In the genomic region with DNA sequence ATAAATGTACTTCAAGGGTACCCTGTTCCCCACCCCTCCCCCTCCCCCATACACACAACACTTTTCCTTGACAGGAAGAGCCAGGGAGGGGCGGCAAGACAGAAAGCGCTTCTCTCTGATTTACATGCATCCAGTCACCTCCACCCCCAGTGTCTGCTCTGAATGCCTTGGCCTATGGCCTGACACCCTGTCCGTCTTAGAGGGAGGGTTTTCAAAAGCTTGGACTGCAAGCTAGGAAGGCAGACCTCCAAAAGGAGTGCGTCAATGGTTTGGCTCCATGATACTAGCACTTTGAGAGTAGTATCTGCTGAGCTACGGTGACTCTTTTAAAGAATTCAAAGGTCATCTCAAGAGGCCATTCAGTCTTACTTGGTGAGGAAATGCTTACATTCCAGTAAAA, we compare ENCODE assay signal across 19 cellular contexts. TPM values are rescaled to one million over a fixed set of nuclear protein-coding genes. Genes with fewer than 3 reads are reported as not detected.
DNase-seq lines count a peak whose midpoint lies in the region; ATAC-seq, FAIRE-seq and TF ChIP-seq lines count a peak whose summit lies in the region.
"Had no signal": no experiment of that assay in that cellular context is flagged by ENCODE, and none has a peak within 500 bp of the region (broad histone marks: within the 10 kb centered on the region; RNA-seq: fewer than 3 reads in every experiment).

No MANE protein-coding gene starts in this region.

- TF ChIP-seq POLR2A in H1 (IDR thresholded peaks at IDR 0.05; ENCODE audit: control extremely low read depth in 1 of 2, low read depth in 2 of 2, low read length in 2 of 2), result no peak

- no peak overlapping the region for H3K9ac ChIP-seq in H1 (replicated peaks in 1 of 4; ENCODE audit: extremely low read depth in 1 of 4, low read depth in 3 of 4, low read length in 3 of 4)

- H3K23ac ChIP-seq in H1 (ENCODE audit: insufficient read length), result no peak overlapping the region

- H3K4ac ChIP-seq in H1 (replicated peaks; ENCODE audit: insufficient read length, low read depth, low read length), result no peak overlapping the region

- ATAC-seq in left ventricle myocardium superior (no peak), upper lobe of right lung (no peak), GM21723 (IDR thresholded peaks at IDR 0.05; ENCODE audit: unreplicated experiment) (no peak)

- TF ChIP-seq CTCF in H1 (IDR thresholded peaks at IDR 0.05; ENCODE audit: control extremely low read depth in 1 of 3, insufficient read depth in 1 of 3, low read depth in 1 of 3, low read length in 3 of 3), result no peak
- no peak for TF ChIP-seq CTCF in nephron (IDR thresholded peaks at IDR 0.05; ENCODE audit: unreplicated experiment in 3 of 3)
- no peak for TF ChIP-seq CTCF in upper lobe of right lung (IDR thresholded peaks at IDR 0.05)

- FAIRE-seq in H1 (lab: Jason Lieb, UNC), result no peak

- DNase-seq in cardiac septum (ENCODE audit: low spot score) (peak; percentile 24), left ventricle myocardium superior (no peak), H1 (ENCODE audit: low read depth in 1 of 2, low spot score in 2 of 2) (peak in 1 of 2 experiments; percentile 48), upper lobe of right lung (peak; percentile 3), HuH-7 (ENCODE audit: low spot score) (no peak), D341Med (ENCODE audit: low spot score) (no peak)
- DNase-seq: 8988T; BE2C; Calu3; CD4-positive, alpha-beta T cell; DMS79 treated with DMSO at 0.1 percent for 48 hours; HCEC 1CT; KBM-7; NCI-H1436 treated with DMSO at 0.1 percent for 48 hours; NCI-H2081; NCI-H510A treated with DMSO at 0.1 percent for 48 hours had no signal

- peak overlapping the region; percentile 54 to 63; a peak in 2 of 4 replicates for H3K4me2 ChIP-seq in H1 (ENCODE audit: insufficient read depth in 1 of 2, low read depth in 2 of 2, low read length in 2 of 2)

- H3K4me1 ChIP-seq in H1 (replicated peaks in 1 of 4; ENCODE audit: control insufficient read depth in 3 of 4, insufficient read depth in 4 of 4, low read length in 3 of 4), result peaks cover 0 to 11% (median 0%) of the 10 kb centered on the region in 4 experiments; a peak in 2 of 7 replicates
- H3K4me1 ChIP-seq in upper lobe of right lung, result peaks cover 7% of the 10 kb centered on the region
- H3K4me1 ChIP-seq: BE2C had no signal

- peaks cover 2% of the 10 kb centered on the region; the same call in 1 of the 2 replicates for H3K23me2 ChIP-seq in H1 (ENCODE audit: low read depth, low read length)

- H3K4me3 ChIP-seq in H1 (ENCODE audit: extremely low read depth in 1 of 4, insufficient read depth in 2 of 4, low read depth in 3 of 4, low read length in 4 of 4) (no peak overlapping the region), upper lobe of right lung (no peak overlapping the region)
- H3K4me3 ChIP-seq: SJSA1 had no signal

- peaks cover 92% of the 10 kb centered on the region for H3K27me3 Mint-ChIP-seq in nephron (ENCODE audit: low read depth)

- no peak overlapping the region for H3K27ac ChIP-seq in H1 (ENCODE audit: low read depth, low read length)
- no peak overlapping the region for H3K27ac ChIP-seq in upper lobe of right lung
- H3K27ac ChIP-seq: SJSA1 had no signal

- POLR2A ChIA-PET in H1 (lab: Charles Lee; ENCODE audit: partially characterized antibody), result interaction anchor here (0.9 to 1.3 kb wide), 3 partner anchors 16 to 162 kb away, joined by 3 to 5 read pairs (median 4); no protein-coding TSS in a partner anchor

- peaks cover 11 to 23% of the 10 kb centered on the region in 2 experiments for H4K20me1 ChIP-seq in H1 (replicated peaks in 1 of 2; ENCODE audit: control insufficient read depth in 1 of 2, insufficient read depth in 2 of 2, low read length in 2 of 2)

- no peaks in the 10 kb centered on the region for H3K79me2 ChIP-seq in H1 (ENCODE audit: control insufficient read depth in 1 of 2, insufficient read depth in 2 of 2, low read length in 2 of 2)

- H4K91ac ChIP-seq in H1 (replicated peaks; ENCODE audit: insufficient read length, low read length), result no peak overlapping the region

- 17% methylated on average over 5 of the region's 5 CpGs; no CpG with 5 or more reads in 1 of the 2 experiments for WGBS in H1 (ENCODE audit: extremely low coverage in 1 of 2, insufficient coverage in 1 of 2, insufficient read length in 1 of 2, insufficient replicate concordance in 2 of 2, low coverage in 1 of 2, low lambda C conversion rate in 2 of 2, missing lambda C conversion rate in 1 of 2), 2 experiments

- H2BK5ac ChIP-seq in H1 (ENCODE audit: low read depth, low read length), result no peak overlapping the region

- no peaks in the 10 kb centered on the region for H3K9me3 ChIP-seq in H1 (ENCODE audit: insufficient read depth in 2 of 2, low read depth in 1 of 2, low read length in 1 of 2)
- no peaks in the 10 kb centered on the region for H3K9me3 ChIP-seq in upper lobe of right lung
- H3K9me3 ChIP-seq: BE2C, SJSA1 had no signal

- no peaks in the 10 kb centered on the region for H3K36me3 Mint-ChIP-seq in nephron (ENCODE audit: low read depth)

- H3K9me3 Mint-ChIP-seq in nephron, result no peaks in the 10 kb centered on the region
- H3K9me3 Mint-ChIP-seq: CD4-positive, alpha-beta T cell had no signal

- TF ChIP-seq EP300 in H1 (IDR thresholded peaks at IDR 0.05; ENCODE audit: borderline replicate concordance in 1 of 2, low read depth in 2 of 2, low read length in 2 of 2), result no peak

- no peak overlapping the region for H2AK5ac ChIP-seq in H1 (ENCODE audit: low read depth, low read length)

- H2BK120ac ChIP-seq in H1 (replicated peaks; ENCODE audit: low read depth, low read length), result no peak overlapping the region

- H3K4me3 Mint-ChIP-seq in nephron, result peak overlapping the region; percentile 51 to 74 (median 57)
- H3K4me3 Mint-ChIP-seq: CD4-positive, alpha-beta T cell had no signal

- no peaks in the 10 kb centered on the region; the same call in 1 of the 2 replicates for H3K79me1 ChIP-seq in H1 (ENCODE audit: low read depth, low read length)

- H3K4me1 Mint-ChIP-seq in nephron, result peaks cover 21% of the 10 kb centered on the region

- no peak overlapping the region for H4K8ac ChIP-seq in H1 (ENCODE audit: extremely low read depth, insufficient read depth, low read length)

- TF ChIP-seq RAD21 in H1 (IDR thresholded peaks at IDR 0.05 in 1 of 2, conservative IDR thresholded peaks at IDR 0.05 in 1 of 2; ENCODE audit: low read depth in 2 of 2, low read length in 2 of 2), result no peak

- CTCF ChIA-PET in H1 (lab: Charles Lee; ENCODE audit: partially characterized antibody), result interaction anchor here (1.1 to 7.5 kb wide), 10 partner anchors 9 to 417 kb away, joined by 3 to 95 read pairs (median 6); no protein-coding TSS in a partner anchor

- H3K36me3 ChIP-seq in H1 (ENCODE audit: control insufficient read depth in 2 of 4, insufficient read depth in 4 of 4, low read length in 3 of 4) (peaks cover 0 to 5% (median 0%) of the 10 kb centered on the region in 4 experiments; a peak in 1 of 8 replicates), upper lobe of right lung (no peaks in the 10 kb centered on the region)
- H3K36me3 ChIP-seq: BE2C, SJSA1 had no signal

- H3K14ac ChIP-seq in H1 (ENCODE audit: insufficient read length), result no peak overlapping the region

- H3K56ac ChIP-seq in H1 (replicated peaks; ENCODE audit: insufficient read length, low read depth, low read length), result no peak overlapping the region

- H3K27ac Mint-ChIP-seq in nephron, result no peak overlapping the region
- H3K27ac Mint-ChIP-seq: CD4-positive, alpha-beta T cell had no signal

- H2BK12ac ChIP-seq in H1 (ENCODE audit: low read depth, low read length), result no peak overlapping the region

- no peak overlapping the region for H2BK15ac ChIP-seq in H1 (ENCODE audit: low read length)

- H4K5ac ChIP-seq in H1 (ENCODE audit: insufficient read length, low read depth, low read length), result no peak overlapping the region

- H3K18ac ChIP-seq in H1 (ENCODE audit: extremely low read depth, low read length), result no peak overlapping the region

- H3K27me3 ChIP-seq in H1 (replicated peaks in 1 of 4; ENCODE audit: control insufficient read depth in 3 of 4, extremely low read depth in 1 of 4, insufficient read depth in 3 of 4, low read length in 3 of 4) (peaks cover 86 to 98% (median 94%) of the 10 kb centered on the region in 4 experiments), upper lobe of right lung (peaks cover 99% of the 10 kb centered on the region)

- H2AFZ ChIP-seq in H1 (ENCODE audit: low read length), result no peak overlapping the region

- no peak overlapping the region for H2BK20ac ChIP-seq in H1 (ENCODE audit: low read length)

- intact Hi-C loops in cardiac septum (cut with DNase I), result no loop called here
- intact Hi-C loops in left ventricle myocardium superior (cut with micrococcal nuclease), result no loop called here
- intact Hi-C loops in upper lobe of right lung (cut with DNase I), result no loop called here

TF ChIP-seq in H1, 55 proteins besides CTCF, POLR2A, EP300 and RAD21 (continues in another document):
- TF ChIP-seq CTBP2 (IDR thresholded peaks at IDR 0.05; ENCODE audit: borderline replicate concordance, insufficient read depth, insufficient read length, low read length) (no peak), ASH2L (IDR thresholded peaks at IDR 0.05; ENCODE audit: low read length) (no peak), TCF12 (IDR thresholded peaks at IDR 0.05; ENCODE audit: low read depth, low read length) (no peak), GTF2F1 (IDR thresholded peaks at IDR 0.05; ENCODE audit: borderline replicate concordance, low read depth, low read length) (no peak), CREB1 (IDR thresholded peaks at IDR 0.05) (no peak), TAF7 (optimal IDR thresholded peaks at IDR 0.05; ENCODE audit: borderline replicate concordance, low read depth, low read length) (no peak), ZNF274 (IDR thresholded peaks at IDR 0.05; ENCODE audit: borderline replicate concordance, extremely low read depth, low read length) (no peak), YY1 (IDR thresholded peaks at IDR 0.05; ENCODE audit: low read depth, low read length) (no peak)
- TF ChIP-seq, protein P1, sequence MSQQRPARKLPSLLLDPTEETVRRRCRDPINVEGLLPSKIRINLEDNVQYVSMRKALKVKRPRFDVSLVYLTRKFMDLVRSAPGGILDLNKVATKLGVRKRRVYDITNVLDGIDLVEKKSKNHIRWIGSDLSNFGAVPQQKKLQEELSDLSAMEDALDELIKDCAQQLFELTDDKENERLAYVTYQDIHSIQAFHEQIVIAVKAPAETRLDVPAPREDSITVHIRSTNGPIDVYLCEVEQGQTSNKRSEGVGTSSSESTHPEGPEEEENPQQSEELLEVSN (IDR thresholded peaks at IDR 0.05), result no peak

RNA-seq across cellular contexts. Expression of a gene that starts 20.3 kb away (rescaled TPM):
- total RNA-seq in cardiac septum (not detected), left ventricle myocardium superior (not detected), upper lobe of right lung (not detected)
- not detected in 2 replicates for total RNA-seq in H1 (2021; fragmentation: NEBNext Ultra II Directional; extraction: Animal tissue kit (Norgen Biotek cat#: 25700))
- 0.02 TPM in 1 of 2 replicates, not detected in the other for polyA plus RNA-seq in H1 (2011; rRNA removed)
- polyA plus RNA-seq in H1 (2011; cell fraction: cytosol; rRNA removed), result not detected
- not detected for polyA plus RNA-seq in H1 (2011; cell fraction: nucleus; rRNA removed)
- 0.05 TPM in 1 of 4 replicates, not detected in the others for polyA plus RNA-seq in H1 (2012, experiment 1 of 2)
- not detected for polyA plus RNA-seq in H1 (2012, experiment 2 of 2)
- polyA plus RNA-seq in H1 (2013, experiment 1 of 2), result not detected
- 0.06 TPM for polyA plus RNA-seq in H1 (2013, experiment 2 of 2)
- polyA minus RNA-seq in H1 (2011; rRNA and poly(A)+ RNA removed), result not detected in 2 replicates
- not detected for polyA minus RNA-seq in H1 (2011; cell fraction: cytosol; rRNA and poly(A)+ RNA removed)
- polyA minus RNA-seq in H1 (2011; cell fraction: nucleus; rRNA and poly(A)+ RNA removed), result not detected
- total RNA-seq: Calu3; CD4-positive, alpha-beta T cell; SJSA1 had no signal

Comparison
In these comparisons a context has a peak if more than half of its experiments do, and no peak if none do; other contexts are left out.
1. DNase-seq: peak in cardiac septum (single experiment) and upper lobe of right lung (single experiment); none in left ventricle myocardium superior (single experiment), HuH-7 (single experiment) and D341Med (single experiment).